25 cellular contexts compared by ENCODE assay signal in the genomic region with DNA sequence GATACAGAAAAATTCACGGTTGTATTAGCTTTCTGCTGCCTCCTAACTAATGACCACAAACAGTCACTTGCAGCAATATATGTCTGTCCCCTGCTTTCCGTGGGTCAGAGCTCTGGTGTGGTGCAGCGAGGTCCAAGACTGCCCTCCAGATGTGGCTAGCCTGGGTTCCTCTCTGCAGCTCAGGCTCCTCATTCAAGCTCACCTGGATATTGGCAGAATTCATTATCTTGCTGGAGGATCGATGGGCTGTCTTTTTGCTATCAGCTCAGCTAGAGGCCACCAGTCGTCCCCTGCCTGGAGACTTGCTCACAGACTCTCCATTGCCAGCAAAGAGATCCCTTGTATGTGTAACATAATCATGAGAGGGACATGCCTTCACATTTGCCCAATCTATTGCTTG.
"Had no signal": no experiment of that assay in that cellular context is flagged by ENCODE, and none has a peak within 500 bp of the region (broad histone marks: within the 10 kb centered on the region; RNA-seq: fewer than 3 reads in every experiment).

No MANE protein-coding gene starts in this region.

- H3K9ac ChIP-seq: KMS-11 had no signal

- ATAC-seq: activated CD4-positive, CD25-positive, alpha-beta regulatory T cell treated with anti-CD3 and anti-CD28 coated beads, Interleukin-2, amount 50 U/mL, for 24 hours; activated CD8-positive, alpha-beta T cell treated with anti-CD3 and anti-CD28 coated beads for 36 hours; activated T-cell treated with anti-CD3 and anti-CD28 coated beads, Interleukin-2, amount 50 U/mL, for 72 hours; SK-N-SH treated with all-trans-retinoic acid at 6 μM for 48 hours had no signal

- H3K4me3 Mint-ChIP-seq: activated CD8-positive, alpha-beta T cell treated with anti-CD3 and anti-CD28 coated beads for 36 hours; activated naive CD8-positive, alpha-beta T cell treated with anti-CD3 and anti-CD28 coated beads, Interleukin-2, amount 10 ng/mL, durations not matched to agents 7 days and 5 days; activated T-cell treated with anti-CD3 and anti-CD28 coated beads, Interleukin-2, amount 50 U/mL, for 72 hours had no signal

- H3K27me3 ChIP-seq: adrenal gland, breast epithelium, Peyer's patch, SJSA1 had no signal

- H3K27ac ChIP-seq: adrenal gland, KMS-11, Peyer's patch, RWPE1, SJSA1 had no signal

- H3K4me3 ChIP-seq: adrenal gland, breast epithelium, Peyer's patch, SJSA1 had no signal

- H3K36me3 ChIP-seq: adrenal gland, breast epithelium, Peyer's patch, SJSA1 had no signal

- H3K27ac Mint-ChIP-seq: activated CD8-positive, alpha-beta T cell treated with anti-CD3 and anti-CD28 coated beads for 36 hours; activated naive CD8-positive, alpha-beta T cell treated with anti-CD3 and anti-CD28 coated beads, Interleukin-2, amount 10 ng/mL, durations not matched to agents 7 days and 5 days; activated T-cell treated with anti-CD3 and anti-CD28 coated beads, Interleukin-2, amount 50 U/mL, for 72 hours; activated T-helper 2 cell treated with anti-CD3 and anti-CD28 coated beads, Interferon-gamma antibody, Interleukin-2, Interleukin-4, amounts not matched to agents 10 μg/mL and 5 μg/mL and 100 μg/mL, durations not matched to agents 14 hours and 24 hours and 36 hours had no signal

- DNase-seq: activated CD4-positive, alpha-beta T cell treated with anti-CD3 and anti-CD28 coated beads for 4 hours; activated CD8-positive, alpha-beta memory T cell treated with anti-CD3 and anti-CD28 coated beads, Interleukin-2, amount 50 U/mL, for 4 hours; activated CD8-positive, alpha-beta T cell treated with anti-CD3 and anti-CD28 coated beads for 36 hours; activated gamma-delta T cell treated with Interleukin-2 at 50 U/mL for 16 hours; activated naive CD4-positive, alpha-beta T cell treated with anti-CD3 and anti-CD28 coated beads, Interleukin-2, amount 50 U/mL, for 16 hours; activated naive CD8-positive, alpha-beta T cell treated with anti-CD3 and anti-CD28 coated beads, Interleukin-2, amount 10 ng/mL, durations not matched to agents 7 days and 5 days; activated T-cell treated with anti-CD3 and anti-CD28 coated beads, Interleukin-2, amount 50 U/mL, for 72 hours; adrenal gland; NCI-H1092; NCI-H1417; NCI-H1930; NCI-H2171 treated with DMSO at 0.1 percent for 48 hours; NCI-H226; NCI-H526 treated with DMSO at 0.1 percent for 48 hours; NK-92 treated with Interleukin-12 subunit alpha and Interleukin-12 subunit beta, amount 100 ng/mL, for 24 hours; Peyer's patch; Right ventricle myocardium superior; SW 1271 had no signal

- H3K4me2 ChIP-seq: KMS-11 had no signal

- H3K4me1 ChIP-seq: SJSA1 had no signal
